10 cellular contexts compared by ENCODE assay signal in the genomic region with DNA sequence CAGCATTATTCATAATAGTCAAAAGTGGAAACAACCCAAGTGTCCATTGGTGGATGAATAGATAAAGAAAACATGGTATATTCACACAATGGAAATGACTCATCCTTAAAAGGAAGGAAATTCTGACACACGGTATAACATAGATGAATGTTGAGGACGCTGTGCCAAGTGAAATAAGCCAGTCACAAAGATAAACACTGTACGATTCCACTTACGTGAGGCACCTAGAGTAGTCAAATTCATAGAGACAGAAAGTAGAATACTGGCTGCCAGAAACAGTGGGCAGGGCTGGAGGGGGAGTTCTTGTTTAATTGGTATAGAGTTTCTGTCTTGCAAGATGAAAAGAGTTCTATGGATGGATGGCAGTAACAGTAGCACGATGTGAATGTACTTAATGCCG. TPM values are rescaled to one million over a fixed set of nuclear protein-coding genes. Genes with fewer than 3 reads are reported as not detected.
DNase-seq lines count a peak whose midpoint lies in the region; ATAC-seq, FAIRE-seq and TF ChIP-seq lines count a peak whose summit lies in the region.
"Had no signal": no experiment of that assay in that cellular context is flagged by ENCODE, and none has a peak within 500 bp of the region (broad histone marks: within the 10 kb centered on the region; RNA-seq: fewer than 3 reads in every experiment).

No MANE protein-coding gene starts in this region.

- H3K9ac ChIP-seq in endothelial cell of umbilical vein (replicated peaks; ENCODE audit: extremely low read depth, insufficient read depth, low read length) = peak overlapping the region; percentile 51

- no peak for TF ChIP-seq CTCF in endothelial cell of umbilical vein (IDR thresholded peaks at IDR 0.05; ENCODE audit: extremely low read depth in 1 of 2, insufficient read depth in 1 of 2, low read depth in 1 of 2, low read length in 2 of 2)
- no peak for TF ChIP-seq CTCF in CD4-positive, alpha-beta T cell (IDR thresholded peaks at IDR 0.05)

- H3K27me3 Mint-ChIP-seq in activated T-cell treated with anti-CD3 and anti-CD28 coated beads, Interleukin-2, amount 50 U/mL, for 24 hours = no peaks in the 10 kb centered on the region
- no peaks in the 10 kb centered on the region for H3K27me3 Mint-ChIP-seq in CD4-positive, alpha-beta T cell

- intact Hi-C loops in endothelial cell of umbilical vein (cut with micrococcal nuclease) = loop anchor here (1.0 kb wide), 1 partner anchor 26 kb away; a partner anchor contains a TSS
- intact Hi-C loops in CD4-positive, alpha-beta T cell (cut with DNase I, micrococcal nuclease) = no loop called here

- peak overlapping the region; percentile 67 for H3K4me2 ChIP-seq in endothelial cell of umbilical vein (ENCODE audit: insufficient read depth, low read length)

- DNase-seq in activated T-cell treated with anti-CD3 and anti-CD28 coated beads, Interleukin-2, amount 50 U/mL, for 24 hours = no peak
- no peak for DNase-seq in activated T-cell treated with anti-CD3 and anti-CD28 coated beads, Interleukin-2, amount 50 U/mL, for 1 hour
- DNase-seq in RKO (ENCODE audit: low spot score) (peak; percentile 86), endothelial cell of umbilical vein (ENCODE audit: low read depth, low spot score) (peak; percentile 98), amygdala (lab: John Stamatoyannopoulos, UW) (no peak)
- peak; percentile 32 for DNase-seq in stimulated activated CD8-positive, alpha-beta memory T cell treated with anti-CD3 and anti-CD28 coated beads, Interleukin-4, amount 100 ng/mL, for 48 hours
- DNase-seq in CD4-positive, alpha-beta T cell = no peak
- DNase-seq: left cardiac atrium had no signal

- peak overlapping the region; percentile 56 for H3K27ac ChIP-seq in endothelial cell of umbilical vein (ENCODE audit: insufficient read depth, low read depth, low read length)
- no peak overlapping the region for H3K27ac ChIP-seq in CD4-positive, alpha-beta T cell (ENCODE audit: low read depth, low read length)

- no peaks in the 10 kb centered on the region for H3K36me3 Mint-ChIP-seq in activated T-cell treated with anti-CD3 and anti-CD28 coated beads, Interleukin-2, amount 50 U/mL, for 24 hours (ENCODE audit: low read depth)
- H3K36me3 Mint-ChIP-seq in CD4-positive, alpha-beta T cell (ENCODE audit: low read depth) = no peaks in the 10 kb centered on the region

- H3K4me3 ChIP-seq in endothelial cell of umbilical vein (replicated peaks in 1 of 3; ENCODE audit: insufficient read depth in 1 of 3, low read depth in 1 of 3, low read length in 3 of 3) = no peak overlapping the region

- CTCF ChIA-PET in endothelial cell of umbilical vein (lab: Charles Lee) = no interaction called here
- CTCF ChIA-PET in CD4-positive, alpha-beta T cell (lab: Charles Lee) = no interaction called here

- no peak overlapping the region for H3K4me3 Mint-ChIP-seq in activated T-cell treated with anti-CD3 and anti-CD28 coated beads, Interleukin-2, amount 50 U/mL, for 24 hours
- H3K4me3 Mint-ChIP-seq in CD4-positive, alpha-beta T cell = no peak overlapping the region

- POLR2A ChIA-PET in endothelial cell of umbilical vein (lab: Charles Lee) = no interaction called here
- POLR2A ChIA-PET in CD4-positive, alpha-beta T cell (lab: Charles Lee) = no interaction called here

- peak overlapping the region; percentile 81 for H3K27ac Mint-ChIP-seq in activated T-cell treated with anti-CD3 and anti-CD28 coated beads, Interleukin-2, amount 50 U/mL, for 24 hours
- H3K27ac Mint-ChIP-seq in CD4-positive, alpha-beta T cell = no peak overlapping the region

- no peaks in the 10 kb centered on the region for H4K20me1 ChIP-seq in endothelial cell of umbilical vein (replicated peaks; ENCODE audit: control insufficient read depth, extremely low read depth, insufficient read depth, low read length)

- no TSS peak for BruUV-seq in endothelial cell of umbilical vein (replicated peaks; lab: Mats Ljungman, UMichigan)

- no peaks in the 10 kb centered on the region for H3K36me3 ChIP-seq in endothelial cell of umbilical vein (ENCODE audit: control insufficient read depth in 2 of 2, extremely low read depth in 1 of 2, insufficient read depth in 2 of 2, low read length in 2 of 2)

- TF ChIP-seq POLR2A in endothelial cell of umbilical vein (IDR thresholded peaks at IDR 0.05; ENCODE audit: low read depth, low read length) = peak; percentile 38

- no peak for ATAC-seq in GM19397 (IDR thresholded peaks at IDR 0.05; ENCODE audit: unreplicated experiment)
- no peak for ATAC-seq in CD4-positive, alpha-beta T cell (ENCODE audit: poor library complexity)

- peaks cover 12% of the 10 kb centered on the region for H3K4me1 Mint-ChIP-seq in activated T-cell treated with anti-CD3 and anti-CD28 coated beads, Interleukin-2, amount 50 U/mL, for 24 hours (ENCODE audit: low read depth)
- H3K4me1 Mint-ChIP-seq in CD4-positive, alpha-beta T cell (ENCODE audit: low read depth) = peaks cover 6% of the 10 kb centered on the region

- FAIRE-seq in endothelial cell of umbilical vein (lab: Jason Lieb, UNC) = peak; percentile 96
- FAIRE-seq: H1 had no signal

- dilution Hi-C loops in endothelial cell of umbilical vein (cut with MboI; ENCODE audit: extremely low pct_ligation_motif_present, low sequenced_read_pairs) = no loop called here

- H3K79me2 ChIP-seq in endothelial cell of umbilical vein (ENCODE audit: control insufficient read depth, insufficient read depth, low read length) = no peaks in the 10 kb centered on the region

- H3K4me1 ChIP-seq in endothelial cell of umbilical vein (ENCODE audit: control insufficient read depth, extremely low read depth, insufficient read depth, low read length) = peaks cover 8% of the 10 kb centered on the region

- no peaks in the 10 kb centered on the region for H3K9me1 ChIP-seq in endothelial cell of umbilical vein (replicated peaks; ENCODE audit: control insufficient read depth, extremely low read depth, insufficient read depth, low read length)

- no peaks in the 10 kb centered on the region for H3K27me3 ChIP-seq in endothelial cell of umbilical vein (ENCODE audit: control insufficient read depth in 2 of 2, insufficient read depth in 2 of 2, low read length in 2 of 2)
- no peaks in the 10 kb centered on the region for H3K27me3 ChIP-seq in CD4-positive, alpha-beta T cell (ENCODE audit: control insufficient read depth, insufficient read depth, low read length)

- no peak overlapping the region for H2AFZ ChIP-seq in endothelial cell of umbilical vein (ENCODE audit: low read depth, low read length)

- H3K9me3 Mint-ChIP-seq in activated T-cell treated with anti-CD3 and anti-CD28 coated beads, Interleukin-2, amount 50 U/mL, for 24 hours = no peaks in the 10 kb centered on the region
- H3K9me3 Mint-ChIP-seq in CD4-positive, alpha-beta T cell = no peaks in the 10 kb centered on the region

- H3K9me3 ChIP-seq in endothelial cell of umbilical vein (replicated peaks; ENCODE audit: control insufficient read depth, insufficient read depth, low read length) = no peaks in the 10 kb centered on the region
- no peaks in the 10 kb centered on the region for H3K9me3 ChIP-seq in CD4-positive, alpha-beta T cell (ENCODE audit: control insufficient read depth, low read length)

TF ChIP-seq in endothelial cell of umbilical vein, 7 proteins besides CTCF, POLR2A, EP300 and RAD21:
- TF ChIP-seq, protein P1, sequence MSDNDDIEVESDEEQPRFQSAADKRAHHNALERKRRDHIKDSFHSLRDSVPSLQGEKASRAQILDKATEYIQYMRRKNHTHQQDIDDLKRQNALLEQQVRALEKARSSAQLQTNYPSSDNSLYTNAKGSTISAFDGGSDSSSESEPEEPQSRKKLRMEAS (IDR thresholded peaks at IDR 0.05; ENCODE audit: insufficient read depth, insufficient read length) = no peak
- TF ChIP-seq JUN (IDR thresholded peaks at IDR 0.05; ENCODE audit: borderline replicate concordance, insufficient read depth, insufficient read length, low read depth) = peak; percentile 100
- no peak for TF ChIP-seq MYC (IDR thresholded peaks at IDR 0.05; ENCODE audit: low read depth, low read length)
- TF ChIP-seq EZH2 (IDR thresholded peaks at IDR 0.05; ENCODE audit: borderline replicate concordance, low read depth, low read length, severe bottlenecking) = no peak
- peak; percentile 99 for TF ChIP-seq FOS (IDR thresholded peaks at IDR 0.05; ENCODE audit: borderline replicate concordance, insufficient read depth, low read length)
- peak; percentile 92 for TF ChIP-seq POLR2AphosphoS5 (IDR thresholded peaks at IDR 0.05; ENCODE audit: insufficient read depth, low read depth, low read length)
- TF ChIP-seq GATA2 (IDR thresholded peaks at IDR 0.05; ENCODE audit: insufficient read depth, insufficient read length, low read depth, low read length) = peak; percentile 84

RNA-seq across cellular contexts. Expression of a gene that starts 26.6 kb away (rescaled TPM):
- total RNA-seq in endothelial cell of umbilical vein = 15.0 and 17.0 TPM in 2 replicates
- 3.2 and 4.5 TPM in 2 replicates for polyA plus RNA-seq in endothelial cell of umbilical vein
- polyA plus RNA-seq in endothelial cell of umbilical vein (2011; cell fraction: cytosol; rRNA removed) = 3.6 and 4.3 TPM in 2 replicates
- polyA plus RNA-seq in endothelial cell of umbilical vein (2011; cell fraction: nucleus; rRNA removed) = 13.8 and 14.4 TPM in 2 replicates
- polyA plus RNA-seq in endothelial cell of umbilical vein (2012) = 5.7 and 6.2 TPM in 2 replicates
- polyA minus RNA-seq in endothelial cell of umbilical vein = 22.7 and 24.5 TPM in 2 replicates
- polyA minus RNA-seq in endothelial cell of umbilical vein (2011; cell fraction: cytosol; rRNA and poly(A)+ RNA removed) = 6.3 TPM
- polyA minus RNA-seq in endothelial cell of umbilical vein (2011; cell fraction: nucleus; rRNA and poly(A)+ RNA removed) = 62.7 and 89.1 TPM in 2 replicates
- 10 to 100 TPM; 70.3 to 74.2 TPM for total RNA-seq in CD4-positive, alpha-beta T cell

Comparison
In these comparisons a context has a peak if more than half of its experiments do, and no peak if none do; other contexts are left out.
1. DNase-seq: peak in RKO (single experiment), endothelial cell of umbilical vein (single experiment) and stimulated activated CD8-positive, alpha-beta memory T cell treated with anti-CD3 and anti-CD28 coated beads, Interleukin-4, amount 100 ng/mL, for 48 hours (single experiment); none in activated T-cell treated with anti-CD3 and anti-CD28 coated beads, Interleukin-2, amount 50 U/mL, for 24 hours (single experiment), activated T-cell treated with anti-CD3 and anti-CD28 coated beads, Interleukin-2, amount 50 U/mL, for 1 hour (single experiment), amygdala (0 of 56) and CD4-positive, alpha-beta T cell (0 of 10).